Comparison of ENCODE assay signal across 8 cellular contexts in genomic region chr14:65102441-65103149, GRCh38. TPM values are rescaled to one million over a fixed set of nuclear protein-coding genes. Genes with fewer than 3 reads are reported as not detected.
DNase-seq lines count a peak whose midpoint lies in the region; ATAC-seq and TF ChIP-seq lines count a peak whose summit lies in the region.

TSS of gene MAX (minus strand) at chr14:65102517. CDS start at chr14:65102339, 178 bp downstream.

- H3K4me3 Mint-ChIP-seq in natural killer cell = peak within 1 kb of the TSS; percentile 96

- peak; percentile 99 for DNase-seq in Daoy (ENCODE audit: low read depth)
- DNase-seq in GOT3 (lab: John Stamatoyannopoulos, UW) = peak; percentile 75
- DNase-seq in LoVo (ENCODE audit: low spot score) = peak; percentile 98
- DNase-seq in RWPE2 (ENCODE audit: low spot score) = peak; percentile 99
- peak; percentile 98 for DNase-seq in activated T-helper 9 cell treated with anti-CD3 and anti-CD28 coated beads, Interleukin-2, amount 50 U/mL, for 16 hours (ENCODE audit: low read depth)
- DNase-seq in fibroblast of peridontal ligament (ENCODE audit: extremely low read depth) = peak; percentile 98
- DNase-seq in natural killer cell = peak; percentile 94
- peak; percentile 99 for DNase-seq in stimulated activated naive CD4-positive, alpha-beta T cell treated with Interleukin-2 at 50 U/mL for 16 hours (lab: John Stamatoyannopoulos, UW)

- H3K9me3 Mint-ChIP-seq in natural killer cell = no peaks in the 10 kb centered on the region

- H3K27ac Mint-ChIP-seq in natural killer cell = peak within 1 kb of the TSS; percentile 94 to 95

- H3K4me1 Mint-ChIP-seq in natural killer cell = peaks cover 37 to 47% of the 10 kb centered on the region in 2 donors

- H3K4me1 ChIP-seq in RWPE2 (ENCODE audit: insufficient read depth, poor library complexity, severe bottlenecking) = peaks cover 18% of the 10 kb centered on the region

- H3K4me3 ChIP-seq in RWPE2 (ENCODE audit: severe bottlenecking) = peak within 1 kb of the TSS; percentile 75

- ATAC-seq in RWPE2 (ENCODE audit: low read depth) = peak; percentile 91
- peak; percentile 85 to 97 (median 91) for ATAC-seq in natural killer cell

- no peaks in the 10 kb centered on the region for H3K9me3 ChIP-seq in RWPE2 (ENCODE audit: severe bottlenecking)

- peaks cover 37% of the 10 kb centered on the region for H3K36me3 ChIP-seq in RWPE2 (ENCODE audit: low read depth)

- intact Hi-C loops in natural killer cell (cut with micrococcal nuclease) = loop anchor here (1.0 to 5.0 kb wide), 2 partner anchors 115 to 190 kb away; partner anchors contain the start of gene CHURC1

- H3K27me3 Mint-ChIP-seq in natural killer cell (ENCODE audit: low read depth in 2 of 2) = peaks cover 0 to 4% of the 10 kb centered on the region in 2 donors

- H3K27me3 ChIP-seq in RWPE2 (ENCODE audit: insufficient read depth, poor library complexity, severe bottlenecking) = no peaks in the 10 kb centered on the region

- H3K27ac ChIP-seq in RWPE2 (ENCODE audit: poor library complexity, severe bottlenecking) = peak within 1 kb of the TSS; percentile 63

- no peaks in the 10 kb centered on the region for H3K36me3 Mint-ChIP-seq in natural killer cell

- TF ChIP-seq CTCF in RWPE2 (IDR thresholded peaks at IDR 0.05; ENCODE audit: poor library complexity, severe bottlenecking) (no peak), natural killer cell (IDR thresholded peaks at IDR 0.05) (no peak)

RNA-seq across cellular contexts. Expression of gene MAX, which starts in this region (rescaled TPM):
- 40.7 and 51.3 TPM in 2 replicates for total RNA-seq in Daoy (2014; rRNA removed; shearing (Covaris generic))
- 100 to 1,000 TPM; 162 to 208 (median 191) TPM for total RNA-seq in natural killer cell

Comparison
In these comparisons a context has a peak if more than half of its experiments do, and no peak if none do; other contexts are left out.
1. Peak in every context shown above with its lines: DNase-seq, ATAC-seq, H3K4me3 ChIP-seq and H3K27ac ChIP-seq.